26 cellular contexts compared by ENCODE assay signal in the genomic region with DNA sequence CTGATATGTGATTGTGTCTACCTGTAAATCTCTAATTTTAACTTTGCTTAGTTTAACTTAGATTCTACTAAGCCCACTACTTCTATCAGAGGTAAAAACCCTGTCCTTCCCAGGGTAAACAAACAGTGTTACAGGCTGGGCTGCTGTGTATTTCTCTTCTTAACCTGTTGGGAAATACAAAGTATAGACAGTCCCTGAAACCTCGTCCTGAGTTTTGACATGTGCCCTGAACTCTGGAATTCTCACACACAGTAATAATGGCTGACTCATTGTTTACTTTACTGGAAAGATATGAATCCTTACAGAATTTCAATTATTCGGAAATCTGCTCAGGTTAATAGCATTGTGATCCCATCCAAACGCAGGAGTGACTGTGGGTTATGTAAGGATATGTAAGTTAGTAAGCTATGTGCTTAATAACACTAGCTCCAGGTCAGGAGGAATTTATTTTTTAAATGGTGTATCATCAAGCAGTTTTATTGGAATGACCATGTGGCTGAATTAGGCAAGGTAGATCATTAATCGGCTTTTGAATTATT.
"Had no signal": no experiment of that assay in that cellular context is flagged by ENCODE, and none has a peak within 500 bp of the region (broad histone marks: within the 10 kb centered on the region; RNA-seq: fewer than 3 reads in every experiment).

No MANE protein-coding gene starts in this region.

- H3K27ac ChIP-seq: brain microvascular endothelial cell had no signal

- H3K36me3 ChIP-seq: brain microvascular endothelial cell had no signal

- FAIRE-seq: astrocyte, RCC 7860 had no signal

- DNase-seq: activated CD4-positive, alpha-beta T cell treated with anti-CD3 and anti-CD28 coated beads for 48 hours; activated CD4-positive, alpha-beta T cell treated with anti-CD3 and anti-CD28 coated beads, Interleukin-2, amount 50 U/mL, for 4 hours; activated CD4-positive, CD25-positive, alpha-beta regulatory T cell treated with anti-CD3 and anti-CD28 coated beads, Interleukin-2, amount 50 U/mL, for 72 hours; activated CD8-positive, alpha-beta memory T cell treated with anti-CD3 and anti-CD28 coated beads, Interleukin-2, amount 50 U/mL, for 48 hours; activated CD8-positive, alpha-beta T cell treated with anti-CD3 and anti-CD28 coated beads, Interleukin-2, amount 10 ng/mL, durations not matched to agents 7 days and 5 days; activated effector memory CD4-positive, alpha-beta T cell treated with Interleukin-2 at 50 U/mL for 16 hours; activated naive CD4-positive, alpha-beta T cell; activated T-cell treated with anti-CD3 and anti-CD28 coated beads, Interleukin-2, amount 50 U/mL, for 24 hours; amygdala; brain microvascular endothelial cell; caudate nucleus; KG1; NCI-H1092; NCI-H1417; NCI-H1930; NCI-H2171; NCI-H2227 treated with DMSO at 0.1 percent for 48 hours; NCI-H510A; NCI-H526 treated with DMSO at 0.1 percent for 48 hours; NCI-H82; SHP77 treated with DMSO at 0.1 percent for 48 hours; T-helper 17 cell; T-helper 9 cell had no signal

- ATAC-seq: activated CD8-positive, alpha-beta T cell treated with anti-CD3 and anti-CD28 coated beads, Interleukin-2, amount 10 ng/mL, durations not matched to agents 7 days and 5 days; T-helper 17 cell; WTC11 had no signal

- H3K27me3 ChIP-seq: brain microvascular endothelial cell had no signal
